ENCODE assay signal across 9 cellular contexts in genomic region chr19:50794778-50795664, GRCh38. TPM values are rescaled to one million over a fixed set of nuclear protein-coding genes. Genes with fewer than 3 reads are reported as not detected.
DNase-seq lines count a peak whose midpoint lies in the region; ATAC-seq and TF ChIP-seq lines count a peak whose summit lies in the region.
"Had no signal": no experiment of that assay in that cellular context is flagged by ENCODE, and none has a peak within 500 bp of the region (broad histone marks: within the 10 kb centered on the region; RNA-seq: fewer than 3 reads in every experiment).

No MANE protein-coding gene starts in this region.

- POLR2A ChIA-PET in Caco-2 (lab: Charles Lee) (no interaction called here), PC-9 (lab: Charles Lee; ENCODE audit: unreplicated experiment) (no interaction called here)

- TF ChIP-seq CTCF in Caco-2 (IDR thresholded peaks at IDR 0.05; ENCODE audit: insufficient read depth in 1 of 2, low read depth in 1 of 2, low read length in 1 of 2, severe bottlenecking in 1 of 2, unreplicated experiment in 1 of 2) (peak in 1 of 2 experiments; percentile 40), PC-9 (conservative IDR thresholded peaks at IDR 0.05) (peak; percentile 44; the same call in 1 of the 2 replicates), fibroblast of pulmonary artery (IDR thresholded peaks at IDR 0.05; ENCODE audit: low read length, missing control alignments) (peak; percentile 15)

- peaks cover 51% of the 10 kb centered on the region for H4K20me1 ChIP-seq in PC-9 (ENCODE audit: insufficient read depth)

- H3K27ac Mint-ChIP-seq in Caco-2 (ENCODE audit: unreplicated experiment) = peak overlapping the region; percentile 30

- H3F3A ChIP-seq in PC-9 (ENCODE audit: insufficient read depth, low read depth) = peaks cover 73% of the 10 kb centered on the region

- H3K9me2 ChIP-seq in PC-9 (ENCODE audit: insufficient read depth) = no peaks in the 10 kb centered on the region

- H3K79me2 ChIP-seq in PC-9 (ENCODE audit: low read depth) = peaks cover 8% of the 10 kb centered on the region

- ATAC-seq in HG02610 (IDR thresholded peaks at IDR 0.05; ENCODE audit: unreplicated experiment) (no peak), GM18870 (IDR thresholded peaks at IDR 0.05; ENCODE audit: unreplicated experiment) (no peak)

- no peak overlapping the region for H3K4me2 ChIP-seq in PC-9

- peaks cover 7% of the 10 kb centered on the region for H3K4me1 Mint-ChIP-seq in Caco-2 (ENCODE audit: low read depth, unreplicated experiment)
- H3K4me1 Mint-ChIP-seq: immature natural killer cell had no signal

- peaks cover 96% of the 10 kb centered on the region for H3K36me3 Mint-ChIP-seq in Caco-2 (ENCODE audit: insufficient read depth, unreplicated experiment)
- H3K36me3 Mint-ChIP-seq: immature natural killer cell had no signal

- H3K27me3 ChIP-seq in Caco-2 (replicated peaks; ENCODE audit: control insufficient read depth, insufficient read depth, low read length) (no peaks in the 10 kb centered on the region), PC-9 (ENCODE audit: insufficient read depth, low read depth) (no peaks in the 10 kb centered on the region)

- H2AFZ ChIP-seq in PC-9 = no peak overlapping the region

- no peak overlapping the region for H3K27ac ChIP-seq in PC-9

- H3K4me3 Mint-ChIP-seq in Caco-2 (ENCODE audit: unreplicated experiment) = no peak overlapping the region
- H3K4me3 Mint-ChIP-seq: immature natural killer cell had no signal

- intact Hi-C loops in Caco-2 (cut with micrococcal nuclease; ENCODE audit: unreplicated experiment) = loop anchor here (2.0 kb wide), 1 partner anchor 128 kb away; no protein-coding TSS in a partner anchor
- intact Hi-C loops in PC-9 (cut with micrococcal nuclease; ENCODE audit: unreplicated experiment) = loop anchor here (5.0 kb wide), 1 partner anchor 127 kb away; no protein-coding TSS in a partner anchor

- CTCF ChIA-PET in Caco-2 (lab: Charles Lee) (interaction anchor here (0.6 to 1.0 kb wide), 2 partner anchors 12 to 70 kb away, joined by 3 to 6 read pairs; no protein-coding TSS in a partner anchor), PC-9 (lab: Charles Lee) (no interaction called here)

- no peak overlapping the region for H3K4me3 ChIP-seq in Caco-2 (ENCODE audit: low read depth, low read length)
- H3K4me3 ChIP-seq in PC-9 = no peak overlapping the region
- no peak overlapping the region for H3K4me3 ChIP-seq in fibroblast of pulmonary artery (replicated peaks; ENCODE audit: low read depth, low read length)

- H3K4me1 ChIP-seq in Caco-2 (no peaks in the 10 kb centered on the region), PC-9 (replicated peaks; ENCODE audit: insufficient read depth) (no peaks in the 10 kb centered on the region)

- in situ Hi-C loops in GM18951 (cut with MboI; ENCODE audit: low sequenced_read_pairs, unreplicated experiment) = loop anchor here (10.0 to 25.0 kb wide), 2 partner anchors 130 to 433 kb away; partner anchors contain the start of gene NAPSA

- TF ChIP-seq POLR2A in GM18951 (IDR thresholded peaks at IDR 0.05; ENCODE audit: extremely low read depth, insufficient read depth, insufficient read length) = peak; percentile 60

- H3K36me3 ChIP-seq in Caco-2 (ENCODE audit: control insufficient read depth, insufficient read depth, low read length) = peaks cover 10% of the 10 kb centered on the region
- H3K36me3 ChIP-seq in PC-9 (ENCODE audit: low read depth) = peaks cover 23% of the 10 kb centered on the region

- DNase-seq in Caco-2 (peak; percentile 58 to 65), PC-9 (peak in 1 of 2 experiments; percentile 43), fibroblast of pulmonary artery (ENCODE audit: low read depth) (no peak), DMS153 treated with DMSO at 0.1 percent for 48 hours (lab: John Stamatoyannopoulos, UW; ENCODE audit: unreplicated experiment) (no peak), nucleus accumbens (lab: John Stamatoyannopoulos, UW) (no peak)
- DNase-seq: immature natural killer cell had no signal

- BruUV-seq in Caco-2 (replicated peaks; lab: Mats Ljungman, UMichigan) (no TSS peak), PC-9 (replicated peaks; lab: Mats Ljungman, UMichigan) (no TSS peak)

- H3K27me3 Mint-ChIP-seq in Caco-2 (ENCODE audit: insufficient read depth, unreplicated experiment) = peaks cover 5% of the 10 kb centered on the region

- no peaks in the 10 kb centered on the region for H3K9me3 Mint-ChIP-seq in Caco-2 (ENCODE audit: unreplicated experiment)
- H3K9me3 Mint-ChIP-seq: immature natural killer cell had no signal

- no peaks in the 10 kb centered on the region for H3K9me3 ChIP-seq in Caco-2
- no peaks in the 10 kb centered on the region for H3K9me3 ChIP-seq in PC-9 (ENCODE audit: insufficient read depth, low read depth)

RNA-seq across cellular contexts. Expression of gene ACP4, which starts 4.8 kb away (rescaled TPM):
- total RNA-seq in Caco-2 (2022) (not detected in 2 replicates), PC-9 (2021) (not detected in 2 replicates)

RNA-seq across cellular contexts. Expression of gene GPR32, which starts 24.8 kb away (rescaled TPM):
- total RNA-seq in Caco-2 (2022) = not detected in 2 replicates
- total RNA-seq in PC-9 (2021) = not detected in 2 replicates

RNA-seq across cellular contexts. Expression of gene KLK1, which starts 28.6 kb away (rescaled TPM):
- total RNA-seq in Caco-2 (2022) = 0.73 and 1.1 TPM in 2 replicates
- not detected in 2 replicates for total RNA-seq in PC-9 (2021)

RNA-seq across cellular contexts. Expression of gene KLK15, which starts 38.4 kb away (rescaled TPM):
- total RNA-seq in Caco-2 (2022) (not detected in 2 replicates), PC-9 (2021) (not detected in 2 replicates)

RNA-seq across cellular contexts. Expression of gene KLK3, which starts 59.7 kb away (rescaled TPM):
- total RNA-seq in Caco-2 (2022) (not detected in 2 replicates), PC-9 (2021) (not detected in 2 replicates)

Comparison
In these comparisons a context has a peak if more than half of its experiments do, and no peak if none do; other contexts are left out.
1. DNase-seq: peak in Caco-2 (2 of 2); none in fibroblast of pulmonary artery (single experiment), DMS153 treated with DMSO at 0.1 percent for 48 hours (single experiment) and nucleus accumbens (0 of 56).